1 cellular context compared by ENCODE assay signal in genomic region chr3:17639765-17640164, GRCh38.
TF ChIP-seq lines count a peak whose summit lies in the region.

No MANE protein-coding gene starts in this region.

TF ChIP-seq in A549, 52 proteins besides CTCF, POLR2A, EP300 and RAD21 (continued from another document):
- no peak for TF ChIP-seq ZSCAN20 (CRISPR knock-in tag; IDR thresholded peaks at IDR 0.05)
- peak; percentile 90 for TF ChIP-seq BCL3 (IDR thresholded peaks at IDR 0.05)
- TF ChIP-seq MAX (IDR thresholded peaks at IDR 0.05), result peak; percentile 75
- no peak for TF ChIP-seq USF2 (IDR thresholded peaks at IDR 0.05)
- TF ChIP-seq FOSL2 (IDR thresholded peaks at IDR 0.05), result peak; percentile 86
- peak; percentile 95 for TF ChIP-seq FOSL2 (CRISPR knock-in tag; IDR thresholded peaks at IDR 0.05)
- TF ChIP-seq JUN (IDR thresholded peaks at IDR 0.05), result peak; percentile 90 to 92
